In the genomic region with DNA sequence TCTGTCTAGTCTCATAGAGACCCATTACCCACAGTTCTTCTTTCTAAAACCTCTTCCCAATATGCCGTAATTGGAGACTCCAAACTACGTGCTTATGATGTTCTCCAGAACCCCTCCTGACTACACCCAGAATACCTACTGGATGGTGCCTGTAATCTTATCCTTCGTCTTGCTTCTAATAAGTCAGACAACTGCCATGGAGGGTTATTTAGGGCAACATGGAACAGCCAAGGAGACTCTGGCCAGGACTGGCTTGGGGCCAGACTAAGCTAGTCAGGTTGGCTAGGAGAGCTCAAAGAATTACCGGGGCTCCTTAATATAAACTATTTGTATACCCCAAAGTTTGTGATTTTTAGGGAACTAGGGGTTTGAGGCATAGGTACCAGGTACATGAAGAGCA, we compare ENCODE assay signal across 12 cellular contexts.
"Had no signal": no experiment of that assay in that cellular context is flagged by ENCODE, and none has a peak within 500 bp of the region (broad histone marks: within the 10 kb centered on the region; RNA-seq: fewer than 3 reads in every experiment).

No MANE protein-coding gene starts in this region.

- H3K4me3 ChIP-seq: coronary artery, lower lobe of right lung, thoracic aorta had no signal

- H3K4me1 ChIP-seq: lower lobe of right lung had no signal

- DNase-seq: activated CD4-positive, alpha-beta T cell treated with anti-CD3 and anti-CD28 coated beads, Interleukin-2, amount 50 U/mL, for 48 hours; activated naive CD4-positive, alpha-beta T cell treated with anti-CD3 and anti-CD28 coated beads for 36 hours; kidney glomerular epithelial cell; lower lobe of right lung; WERI-Rb-1 had no signal

- H3K27ac Mint-ChIP-seq: activated naive CD4-positive, alpha-beta T cell treated with anti-CD3 and anti-CD28 coated beads for 36 hours; activated T-helper 17 cell treated with anti-CD3 and anti-CD28 coated beads, Interleukin-2, amount 50 U/mL, for 72 hours; stimulated activated effector memory CD8-positive, alpha-beta T cell treated with anti-CD3 and anti-CD28 coated beads, Interleukin-12 subunit alpha, Interleukin-12 subunit beta, amount 100 ng/mL, for 72 hours; T-helper 1 cell treated with Interleukin-12 subunit alpha and Interleukin-12 subunit beta and Interleukin-4 antibody, amounts not matched to agents 30 μg/mL and 1 μg/mL, for 36 hours had no signal

- H3K9me3 ChIP-seq: lower lobe of right lung, thoracic aorta had no signal

- H3K9me3 Mint-ChIP-seq: activated naive CD4-positive, alpha-beta T cell treated with anti-CD3 and anti-CD28 coated beads for 36 hours; activated T-helper 17 cell treated with anti-CD3 and anti-CD28 coated beads, Interleukin-2, amount 50 U/mL, for 72 hours; neural crest cell; stimulated activated effector memory CD8-positive, alpha-beta T cell treated with anti-CD3 and anti-CD28 coated beads, Interleukin-12 subunit alpha, Interleukin-12 subunit beta, amount 100 ng/mL, for 72 hours; T-helper 1 cell treated with Interleukin-12 subunit alpha and Interleukin-12 subunit beta and Interleukin-4 antibody, amounts not matched to agents 30 μg/mL and 1 μg/mL, for 36 hours had no signal

- ATAC-seq: activated T-helper 17 cell treated with anti-CD3 and anti-CD28 coated beads, Interleukin-2, amount 50 U/mL, for 72 hours; esophagus mucosa; lower lobe of right lung; stimulated activated effector memory CD8-positive, alpha-beta T cell treated with anti-CD3 and anti-CD28 coated beads, Interleukin-12 subunit alpha, Interleukin-12 subunit beta, amount 100 ng/mL, for 72 hours had no signal

- H3K27ac ChIP-seq: coronary artery, lower lobe of right lung, thoracic aorta, WERI-Rb-1 had no signal
